ENCODE assay signal across 20 cellular contexts in genomic region chr2:173614265-173614930, GRCh38.
"Had no signal": no experiment of that assay in that cellular context is flagged by ENCODE, and none has a peak within 500 bp of the region (broad histone marks: within the 10 kb centered on the region; RNA-seq: fewer than 3 reads in every experiment).

No MANE protein-coding gene starts in this region.

- H3K4me3 Mint-ChIP-seq: activated CD4-positive, alpha-beta memory T cell treated with anti-CD3 and anti-CD28 coated beads, Interleukin-2, amount 10 ng/mL, durations not matched to agents 7 days and 5 days; activated CD4-positive, alpha-beta T cell treated with anti-CD3 and anti-CD28 coated beads for 36 hours; activated naive CD4-positive, alpha-beta T cell treated with anti-CD3 and anti-CD28 coated beads for 36 hours; activated naive CD8-positive, alpha-beta T cell; activated T-helper 17 cell treated with anti-CD3 and anti-CD28 coated beads, Interleukin-2, amount 50 U/mL, for 72 hours; T-helper 17 cell had no signal

- H3K27ac ChIP-seq: PC-9 had no signal

- ATAC-seq: activated CD4-positive, alpha-beta T cell treated with anti-CD3 and anti-CD28 coated beads for 36 hours; activated T-helper 17 cell treated with anti-CD3 and anti-CD28 coated beads, Interleukin-2, amount 50 U/mL, for 72 hours; T-helper 17 cell had no signal

- H2AFZ ChIP-seq: PC-9 had no signal

- DNase-seq: activated CD4-positive, alpha-beta memory T cell treated with anti-CD3 and anti-CD28 coated beads, Interleukin-2, amount 10 ng/mL, durations not matched to agents 7 days and 5 days; activated CD4-positive, alpha-beta T cell treated with anti-CD3 and anti-CD28 coated beads for 36 hours; activated CD4-positive, alpha-beta T cell treated with anti-CD3 and anti-CD28 coated beads, Interleukin-2, amount 50 U/mL, for 1 hour; activated gamma-delta T cell; activated naive CD4-positive, alpha-beta T cell treated with anti-CD3 and anti-CD28 coated beads for 36 hours; activated T-cell treated with anti-CD3 and anti-CD28 coated beads for 4 hours; activated T-cell treated with anti-CD3 and anti-CD28 coated beads, Interleukin-2, amount 50 U/mL, for 48 hours; cerebellar nuclear complex; NCI-H1048; NCI-H1930; NCI-H345; NCI-H510A; NCI-H526 treated with DMSO at 0.1 percent for 48 hours; NK-92 treated with Interleukin-12 subunit alpha and Interleukin-12 subunit beta, amount 100 ng/mL, for 24 hours; PC-9; SIG-M5; T-helper 17 cell; T-helper 9 cell had no signal

- H3K4me1 Mint-ChIP-seq: activated CD4-positive, alpha-beta memory T cell treated with anti-CD3 and anti-CD28 coated beads, Interleukin-2, amount 10 ng/mL, durations not matched to agents 7 days and 5 days; activated CD4-positive, alpha-beta T cell treated with anti-CD3 and anti-CD28 coated beads for 36 hours; activated T-helper 17 cell treated with anti-CD3 and anti-CD28 coated beads, Interleukin-2, amount 50 U/mL, for 72 hours; T-helper 17 cell had no signal

- H3K9me3 Mint-ChIP-seq: activated CD4-positive, alpha-beta memory T cell treated with anti-CD3 and anti-CD28 coated beads, Interleukin-2, amount 10 ng/mL, durations not matched to agents 7 days and 5 days; activated naive CD4-positive, alpha-beta T cell treated with anti-CD3 and anti-CD28 coated beads for 36 hours; activated T-helper 17 cell treated with anti-CD3 and anti-CD28 coated beads, Interleukin-2, amount 50 U/mL, for 72 hours had no signal

- H3K27ac Mint-ChIP-seq: activated CD4-positive, alpha-beta memory T cell treated with anti-CD3 and anti-CD28 coated beads, Interleukin-2, amount 10 ng/mL, durations not matched to agents 7 days and 5 days; activated CD4-positive, alpha-beta T cell treated with anti-CD3 and anti-CD28 coated beads for 36 hours; activated naive CD4-positive, alpha-beta T cell treated with anti-CD3 and anti-CD28 coated beads for 36 hours; activated naive CD8-positive, alpha-beta T cell; activated T-helper 17 cell treated with anti-CD3 and anti-CD28 coated beads, Interleukin-2, amount 50 U/mL, for 72 hours; T-helper 17 cell had no signal

- H3K4me3 ChIP-seq: PC-9 had no signal

- H3K4me2 ChIP-seq: PC-9 had no signal
